9 cellular contexts compared by ENCODE assay signal in genomic region chr13:40682449-40683240, GRCh38. TPM values are rescaled to one million over a fixed set of nuclear protein-coding genes. Genes with fewer than 3 reads are reported as not detected.
A peak's percentile ranks its signal among the peaks of the same experiment; 100 is the strongest.
DNase-seq lines count a peak whose midpoint lies in the region; ATAC-seq, FAIRE-seq and TF ChIP-seq lines count a peak whose summit lies in the region.
"Had no signal": no experiment of that assay in that cellular context is flagged by ENCODE, and none has a peak within 500 bp of the region (broad histone marks: within the 10 kb centered on the region; RNA-seq: fewer than 3 reads in every experiment).

No MANE protein-coding gene starts in this region.

- no peak overlapping the region for H3K9ac ChIP-seq in endothelial cell of umbilical vein (replicated peaks; ENCODE audit: extremely low read depth, insufficient read depth, low read length)

- 50% methylated on average over 11 of the region's 11 CpGs for WGBS in A549 (ENCODE audit: missing lambda C conversion rate)
- WGBS in pancreas, 2 donors: 52 to 56% methylated on average over 11 of the region's 11 CpGs

- FAIRE-seq in A549 (lab: Jason Lieb, UNC) (no peak), endothelial cell of umbilical vein (lab: Jason Lieb, UNC) (no peak), pancreas (lab: Jason Lieb, UNC) (peak; percentile 88)
- FAIRE-seq: colon had no signal

- TF ChIP-seq POLR2A in A549 (IDR thresholded peaks at IDR 0.05; ENCODE audit: low read length) (no peak), endothelial cell of umbilical vein (IDR thresholded peaks at IDR 0.05; ENCODE audit: low read depth, low read length) (no peak)

- no peaks in the 10 kb centered on the region for H3K9me2 ChIP-seq in OCI-LY7 (ENCODE audit: insufficient read depth, low read length)

- TF ChIP-seq CTCF in A549 (IDR thresholded peaks at IDR 0.05): peak; percentile 50
- TF ChIP-seq CTCF in GM12875 (IDR thresholded peaks at IDR 0.05; ENCODE audit: borderline replicate concordance, insufficient read depth, low read depth, low read length): 0 out of 2 replicates have a peak, but pooled peaks have one; percentile 6
- peak; percentile 88 for TF ChIP-seq CTCF in OCI-LY7 (conservative IDR thresholded peaks at IDR 0.05; ENCODE audit: low read length)
- peak; percentile 11 to 21 for TF ChIP-seq CTCF in endothelial cell of umbilical vein (IDR thresholded peaks at IDR 0.05; ENCODE audit: extremely low read depth in 1 of 2, insufficient read depth in 1 of 2, low read depth in 1 of 2, low read length in 2 of 2)
- TF ChIP-seq CTCF in pancreas (IDR thresholded peaks at IDR 0.05): peak; percentile 18 to 53 (median 44)

- H3K4me1 ChIP-seq in A549 (no peaks in the 10 kb centered on the region), OCI-LY7 (ENCODE audit: insufficient read depth, low read length, poor library complexity, severe bottlenecking) (peaks cover 39% of the 10 kb centered on the region), endothelial cell of umbilical vein (ENCODE audit: control insufficient read depth, extremely low read depth, insufficient read depth, low read length) (peaks cover 22% of the 10 kb centered on the region), pancreas (no peaks in the 10 kb centered on the region)

- no peak overlapping the region for H3K4me2 ChIP-seq in A549
- peak overlapping the region; percentile 44 for H3K4me2 ChIP-seq in OCI-LY7 (ENCODE audit: low read length)
- no peak overlapping the region for H3K4me2 ChIP-seq in endothelial cell of umbilical vein (ENCODE audit: insufficient read depth, low read length)

- H3K27ac ChIP-seq in A549: no peak overlapping the region
- peak overlapping the region; percentile 41 for H3K27ac ChIP-seq in OCI-LY7 (ENCODE audit: low read depth, low read length, poor library complexity, severe bottlenecking)
- H3K27ac ChIP-seq in endothelial cell of umbilical vein (ENCODE audit: insufficient read depth, low read depth, low read length): peak overlapping the region; percentile 73
- H3K27ac ChIP-seq in pancreas: no peak overlapping the region

- peak; percentile 55 to 77 for TF ChIP-seq RAD21 in A549 (conservative IDR thresholded peaks at IDR 0.05 in 1 of 2, IDR thresholded peaks at IDR 0.05 in 1 of 2)

- DNase-seq in A549 (ENCODE audit: low read depth in 1 of 2, low spot score in 1 of 2): peak in 1 of 2 experiments; percentile 7
- DNase-seq in OCI-LY7 (ENCODE audit: low spot score): peak; percentile 86
- peak; percentile 63 for DNase-seq in endothelial cell of umbilical vein (ENCODE audit: low read depth, low spot score)
- no peak for DNase-seq in pancreas
- no peak for DNase-seq in ecto neural progenitor cell (ENCODE audit: low spot score)

- no peaks in the 10 kb centered on the region for H4K20me1 ChIP-seq in OCI-LY7 (ENCODE audit: insufficient read depth, low read length)
- no peaks in the 10 kb centered on the region for H4K20me1 ChIP-seq in endothelial cell of umbilical vein (replicated peaks; ENCODE audit: control insufficient read depth, extremely low read depth, insufficient read depth, low read length)

- H3K27me3 ChIP-seq in endothelial cell of umbilical vein (ENCODE audit: control insufficient read depth in 2 of 2, insufficient read depth in 2 of 2, low read length in 2 of 2): no peaks in the 10 kb centered on the region
- no peaks in the 10 kb centered on the region for H3K27me3 ChIP-seq in pancreas

- no peak overlapping the region for H3K4me3 ChIP-seq in A549
- no peak overlapping the region for H3K4me3 ChIP-seq in GM12875 (ENCODE audit: low read depth, low read length)
- peak overlapping the region; percentile 11 for H3K4me3 ChIP-seq in OCI-LY7 (ENCODE audit: low read depth, low read length, poor library complexity, severe bottlenecking)
- no peak overlapping the region for H3K4me3 ChIP-seq in endothelial cell of umbilical vein (replicated peaks in 1 of 3; ENCODE audit: insufficient read depth in 1 of 3, low read depth in 1 of 3, low read length in 3 of 3)
- no peak overlapping the region for H3K4me3 ChIP-seq in pancreas

- H3K9me3 ChIP-seq in A549: no peaks in the 10 kb centered on the region
- H3K9me3 ChIP-seq in OCI-LY7 (ENCODE audit: low read length): no peaks in the 10 kb centered on the region
- H3K9me3 ChIP-seq in endothelial cell of umbilical vein (replicated peaks; ENCODE audit: control insufficient read depth, insufficient read depth, low read length): no peaks in the 10 kb centered on the region
- H3K9me3 ChIP-seq in pancreas: no peaks in the 10 kb centered on the region

- H3K9me1 ChIP-seq in endothelial cell of umbilical vein (replicated peaks; ENCODE audit: control insufficient read depth, extremely low read depth, insufficient read depth, low read length): no peaks in the 10 kb centered on the region

- POLR2A ChIA-PET in A549 (lab: Yijun Ruan, JAX): no interaction called here
- POLR2A ChIA-PET in OCI-LY7 (lab: Charles Lee): interaction anchor here (0.6 to 1.5 kb wide), 18 partner anchors 9 to 1259 kb away, joined by 3 to 8 read pairs (median 4); no protein-coding TSS in a partner anchor
- POLR2A ChIA-PET in endothelial cell of umbilical vein (lab: Charles Lee): interaction anchor here (0.6 kb wide), 1 partner anchor 59 kb away, joined by 3 read pairs; no protein-coding TSS in a partner anchor

- intact Hi-C loops in OCI-LY7 (cut with micrococcal nuclease; ENCODE audit: unreplicated experiment) (loop anchor here (1.0 to 5.0 kb wide), 5 partner anchors 555 to 998 kb away; no protein-coding TSS in a partner anchor), endothelial cell of umbilical vein (cut with micrococcal nuclease) (loop anchor here (1.0 to 5.0 kb wide), 6 partner anchors 95 to 998 kb away; no protein-coding TSS in a partner anchor), pancreas (cut with DNase I) (loop anchor here (10.0 kb wide), 2 partner anchors 608 to 618 kb away; no protein-coding TSS in a partner anchor)

- dilution Hi-C loops in endothelial cell of umbilical vein (cut with MboI; ENCODE audit: extremely low pct_ligation_motif_present, low sequenced_read_pairs): no loop called here

- no peaks in the 10 kb centered on the region for H3K36me3 ChIP-seq in OCI-LY7 (ENCODE audit: insufficient read depth, low read length)
- H3K36me3 ChIP-seq in endothelial cell of umbilical vein (ENCODE audit: control insufficient read depth in 2 of 2, extremely low read depth in 1 of 2, insufficient read depth in 2 of 2, low read length in 2 of 2): no peaks in the 10 kb centered on the region
- H3K36me3 ChIP-seq in pancreas: no peaks in the 10 kb centered on the region

- BruUV-seq in OCI-LY7 (replicated peaks; lab: Mats Ljungman, UMichigan) (no TSS peak), endothelial cell of umbilical vein (replicated peaks; lab: Mats Ljungman, UMichigan) (no TSS peak)

- H2AFZ ChIP-seq in OCI-LY7 (ENCODE audit: low read length) (peak overlapping the region; percentile 79; the same call in 1 of the 2 replicates), endothelial cell of umbilical vein (ENCODE audit: low read depth, low read length) (no peak overlapping the region)

- no peak for TF ChIP-seq EP300 in A549 (IDR thresholded peaks at IDR 0.05)

- CTCF ChIA-PET in A549 (lab: Yijun Ruan, JAX): interaction anchor here (0.6 to 8.7 kb wide), 20 partner anchors 13 to 1000 kb away, joined by 3 to 56 read pairs (median 4); no protein-coding TSS in a partner anchor
- CTCF ChIA-PET in OCI-LY7 (lab: Charles Lee; ENCODE audit: unreplicated experiment): interaction anchor here (0.6 to 3.4 kb wide), 7 partner anchors 10 to 740 kb away, joined by 3 to 26 read pairs (median 4); no protein-coding TSS in a partner anchor
- CTCF ChIA-PET in endothelial cell of umbilical vein (lab: Charles Lee): interaction anchor here (0.8 to 6.1 kb wide), 28 partner anchors 10 to 1067 kb away, joined by 3 to 66 read pairs (median 5); no protein-coding TSS in a partner anchor

- H3K79me2 ChIP-seq in OCI-LY7 (ENCODE audit: insufficient read depth, low read depth, low read length) (no peaks in the 10 kb centered on the region), endothelial cell of umbilical vein (ENCODE audit: control insufficient read depth, insufficient read depth, low read length) (no peaks in the 10 kb centered on the region)

- ATAC-seq in A549 (no peak), pancreas (peak; percentile 51 to 78 (median 62)), GM18502 (IDR thresholded peaks at IDR 0.05; ENCODE audit: poor library complexity, unreplicated experiment) (no peak), HG03139 (IDR thresholded peaks at IDR 0.05; ENCODE audit: unreplicated experiment) (no peak)

TF ChIP-seq in A549, 52 proteins besides CTCF, POLR2A, EP300 and RAD21:
- TF ChIP-seq SMC3 (IDR thresholded peaks at IDR 0.05) (peak; percentile 55), TFCP2L1 (CRISPR knock-in tag; IDR thresholded peaks at IDR 0.05) (no peak)

TF ChIP-seq in endothelial cell of umbilical vein, 7 proteins besides CTCF, POLR2A, EP300 and RAD21:
- TF ChIP-seq MAX (IDR thresholded peaks at IDR 0.05; ENCODE audit: insufficient read depth, insufficient read length) (no peak), POLR2AphosphoS5 (IDR thresholded peaks at IDR 0.05; ENCODE audit: insufficient read depth, low read depth, low read length) (no peak), FOS (IDR thresholded peaks at IDR 0.05; ENCODE audit: borderline replicate concordance, insufficient read depth, low read length) (no peak), EZH2 (IDR thresholded peaks at IDR 0.05; ENCODE audit: borderline replicate concordance, low read depth, low read length, severe bottlenecking) (no peak), MYC (IDR thresholded peaks at IDR 0.05; ENCODE audit: low read depth, low read length) (no peak)

RNA-seq across cellular contexts. Expression of gene FOXO1, which starts 16.2 kb away (rescaled TPM):
- polyA plus RNA-seq in A549 (2011; rRNA removed) (3.6 and 3.9 TPM in 2 replicates), A549 (2017; fragmentation: RNase III; extraction: RNeasy Plus Mini Kit Qiagen cat#74134 plus additional on column Dnase treatment) (2.0 to 2.3 TPM (median 2.2 TPM) in 3 replicates), endothelial cell of umbilical vein (44.7 and 46.6 TPM in 2 replicates), pancreas (10 to 100 TPM in 1 of 2 donors, 1 to 10 TPM in 1; 3.8 to 10.2 TPM)
- polyA plus RNA-seq in A549 (2012; cell fraction: cytosol; rRNA removed): 1.1 and 1.6 TPM in 2 replicates
- polyA plus RNA-seq in A549 (2012; cell fraction: nucleus; rRNA removed): 2.2 and 3.0 TPM in 2 replicates
- polyA minus RNA-seq in A549 (2011; rRNA and poly(A)+ RNA removed): 10.5 and 11.0 TPM in 2 replicates
- 24.0 and 29.2 TPM in 2 replicates for total RNA-seq in OCI-LY7 (2014; rRNA removed; shearing (Covaris generic))
- total RNA-seq in OCI-LY7 (2022) (42.1 and 46.5 TPM in 2 replicates), endothelial cell of umbilical vein (47.6 and 48.5 TPM in 2 replicates), pancreas (10 to 100 TPM; 12.6 to 21.9 (median 16.1) TPM)
- 26.5 and 27.1 TPM in 2 replicates for polyA plus RNA-seq in endothelial cell of umbilical vein (2011; cell fraction: cytosol; rRNA removed)
- polyA plus RNA-seq in endothelial cell of umbilical vein (2011; cell fraction: nucleus; rRNA removed): 50.3 and 58.3 TPM in 2 replicates
- 28.4 and 38.6 TPM in 2 replicates for polyA plus RNA-seq in endothelial cell of umbilical vein (2012)
- polyA minus RNA-seq in endothelial cell of umbilical vein: 143 and 150 TPM in 2 replicates
- polyA minus RNA-seq in endothelial cell of umbilical vein (2011; cell fraction: cytosol; rRNA and poly(A)+ RNA removed): 3.6 TPM
- 136 and 154 TPM in 2 replicates for polyA minus RNA-seq in endothelial cell of umbilical vein (2011; cell fraction: nucleus; rRNA and poly(A)+ RNA removed)

Comparison
In these comparisons a context has a peak if more than half of its experiments do, and no peak if none do; other contexts are left out.
1. ATAC-seq: peak in pancreas (4 of 4); none in A549 (0 of 2), GM18502 (single experiment) and HG03139 (single experiment).
2. DNase-seq: peak in OCI-LY7 (single experiment) and endothelial cell of umbilical vein (single experiment); none in pancreas (0 of 6) and ecto neural progenitor cell (single experiment).
3. H3K27ac ChIP-seq: peak in OCI-LY7 (single experiment) and endothelial cell of umbilical vein (single experiment); none in A549 (0 of 2) and pancreas (0 of 4).
4. CTCF ChIP-seq: peak in every context shown above with its lines; median percentile 88 in OCI-LY7; 50 in A549; 44 in pancreas; 16 in endothelial cell of umbilical vein; 6 in GM12875.